8 cellular contexts compared by ENCODE assay signal in genomic region chr20:33812673-33813462, GRCh38. TPM values are rescaled to one million over a fixed set of nuclear protein-coding genes. Genes with fewer than 3 reads are reported as not detected.
DNase-seq lines count a peak whose midpoint lies in the region; ATAC-seq, FAIRE-seq and TF ChIP-seq lines count a peak whose summit lies in the region.

No MANE protein-coding gene starts in this region.

- H3K4me1 ChIP-seq in esophagus squamous epithelium (peaks cover 20 to 67% (median 28%) of the 10 kb centered on the region in 3 donors), pancreas (peaks cover 13 to 25% (median 23%) of the 10 kb centered on the region in 3 donors)

- intact Hi-C loops in esophagus squamous epithelium (cut with DNase I) (no loop called here), pancreas (cut with DNase I) (loop anchor here in 1 of 3 donors (10.0 kb wide), 1 partner anchor 62 kb away; no protein-coding TSS in a partner anchor)

- H3K4me3 ChIP-seq in esophagus squamous epithelium (peak overlapping the region; percentile 73 to 92 (median 88)), pancreas (peak overlapping the region; percentile 79 to 94 (median 89))

- peak overlapping the region; percentile 90 to 99 (median 96) for H3K27ac ChIP-seq in esophagus squamous epithelium
- peak overlapping the region; percentile 90 to 97 (median 93) for H3K27ac ChIP-seq in pancreas

- DNase-seq in activated CD4-positive, alpha-beta T cell treated with anti-CD3 and anti-CD28 coated beads, Interleukin-2, amount 10 ng/mL, durations not matched to agents 7 days and 5 days = no peak
- DNase-seq in activated CD4-positive, alpha-beta T cell treated with anti-CD3 and anti-CD28 coated beads for 4 hours = no peak
- DNase-seq in SK-N-DZ (ENCODE audit: low spot score) (peak; percentile 63), esophagus squamous epithelium (lab: John Stamatoyannopoulos, UW) (no peak), pancreas (peak in 2 of 6 donors; percentile 36 to 46)
- DNase-seq in activated effector memory CD4-positive, alpha-beta T cell treated with Interleukin-2 at 50 U/mL for 16 hours = no peak
- no peak for DNase-seq in stimulated activated CD4-positive, alpha-beta T cell treated with anti-CD3 and anti-CD28 coated beads, Interleukin-4, amount 100 ng/mL, for 24 hours

- TF ChIP-seq POLR2A in esophagus squamous epithelium (IDR thresholded peaks at IDR 0.05) = no peak

- no peak for FAIRE-seq in pancreas (lab: Jason Lieb, UNC)

- H3K9me3 ChIP-seq in esophagus squamous epithelium (no peaks in the 10 kb centered on the region), pancreas (no peaks in the 10 kb centered on the region)

- TF ChIP-seq CTCF in esophagus squamous epithelium (IDR thresholded peaks at IDR 0.05) (no peak), pancreas (IDR thresholded peaks at IDR 0.05) (no peak)

- H3K27ac Mint-ChIP-seq in activated CD4-positive, alpha-beta T cell treated with anti-CD3 and anti-CD28 coated beads, Interleukin-2, amount 10 ng/mL, durations not matched to agents 7 days and 5 days = peak overlapping the region; percentile 95

- POLR2A ChIA-PET in activated CD4-positive, alpha-beta T cell treated with anti-CD3 and anti-CD28 coated beads, Interleukin-2, amount 10 ng/mL, durations not matched to agents 7 days and 5 days (lab: Charles Lee) = interaction anchor here (1.1 kb wide), 1 partner anchor 46 kb away, joined by 5 read pairs; no protein-coding TSS in a partner anchor

- WGBS in esophagus squamous epithelium, 2 donors = 18 to 25% methylated on average over 12 of the region's 12 CpGs
- WGBS in pancreas, 2 donors = 7 to 8% methylated on average over 12 of the region's 12 CpGs

- H3K4me3 Mint-ChIP-seq in activated CD4-positive, alpha-beta T cell treated with anti-CD3 and anti-CD28 coated beads, Interleukin-2, amount 10 ng/mL, durations not matched to agents 7 days and 5 days = peak overlapping the region; percentile 97

- ATAC-seq in pancreas (peak; percentile 34 to 53 (median 40)), HG03108 (IDR thresholded peaks at IDR 0.05; ENCODE audit: unreplicated experiment) (no peak)

- no peaks in the 10 kb centered on the region for H3K27me3 Mint-ChIP-seq in activated CD4-positive, alpha-beta T cell treated with anti-CD3 and anti-CD28 coated beads, Interleukin-2, amount 10 ng/mL, durations not matched to agents 7 days and 5 days

- peaks cover 57% of the 10 kb centered on the region for H3K4me1 Mint-ChIP-seq in activated CD4-positive, alpha-beta T cell treated with anti-CD3 and anti-CD28 coated beads, Interleukin-2, amount 10 ng/mL, durations not matched to agents 7 days and 5 days

- H3K27me3 ChIP-seq in esophagus squamous epithelium = no peaks in the 10 kb centered on the region
- no peaks in the 10 kb centered on the region for H3K27me3 ChIP-seq in pancreas

- H3K36me3 ChIP-seq in esophagus squamous epithelium (peaks cover 0 to 7% (median 0%) of the 10 kb centered on the region in 3 donors), pancreas (no peaks in the 10 kb centered on the region)

- H3K9me3 Mint-ChIP-seq in activated CD4-positive, alpha-beta T cell treated with anti-CD3 and anti-CD28 coated beads, Interleukin-2, amount 10 ng/mL, durations not matched to agents 7 days and 5 days = no peaks in the 10 kb centered on the region

- CTCF ChIA-PET in activated CD4-positive, alpha-beta T cell treated with anti-CD3 and anti-CD28 coated beads, Interleukin-2, amount 10 ng/mL, durations not matched to agents 7 days and 5 days (lab: Charles Lee) = interaction anchor here (0.6 to 1.3 kb wide), 2 partner anchors 60 to 1325 kb away, joined by 3 to 4 read pairs; no protein-coding TSS in a partner anchor

- H3K36me3 Mint-ChIP-seq in activated CD4-positive, alpha-beta T cell treated with anti-CD3 and anti-CD28 coated beads, Interleukin-2, amount 10 ng/mL, durations not matched to agents 7 days and 5 days (ENCODE audit: low read depth) = peaks cover 43% of the 10 kb centered on the region

RNA-seq across cellular contexts. Expression of gene CHMP4B, which starts 1.7 kb away (rescaled TPM):
- total RNA-seq in activated CD4-positive, alpha-beta T cell treated with anti-CD3 and anti-CD28 coated beads, Interleukin-2, amount 10 ng/mL, durations not matched to agents 7 days and 5 days = 100 to 1,000 TPM; 105 to 108 TPM
- polyA plus RNA-seq in SK-N-DZ (2014; cell fraction: cytosol; rRNA removed) = 27.3 and 38.4 TPM in 2 replicates
- polyA plus RNA-seq in SK-N-DZ (2014; cell fraction: nucleus; rRNA removed) = 13.9 and 34.3 TPM in 2 replicates
- total RNA-seq in esophagus squamous epithelium (100 to 1,000 TPM in 2 of 4 donors, 10 to 100 TPM in 2; 77.2 to 147 (median 107) TPM), pancreas (10 to 100 TPM; 28.4 to 57.0 (median 37.2) TPM)
- 10 to 100 TPM; 44.1 to 66.3 TPM for polyA plus RNA-seq in pancreas
